ENCODE assay signal across 8 cellular contexts in the genomic region with DNA sequence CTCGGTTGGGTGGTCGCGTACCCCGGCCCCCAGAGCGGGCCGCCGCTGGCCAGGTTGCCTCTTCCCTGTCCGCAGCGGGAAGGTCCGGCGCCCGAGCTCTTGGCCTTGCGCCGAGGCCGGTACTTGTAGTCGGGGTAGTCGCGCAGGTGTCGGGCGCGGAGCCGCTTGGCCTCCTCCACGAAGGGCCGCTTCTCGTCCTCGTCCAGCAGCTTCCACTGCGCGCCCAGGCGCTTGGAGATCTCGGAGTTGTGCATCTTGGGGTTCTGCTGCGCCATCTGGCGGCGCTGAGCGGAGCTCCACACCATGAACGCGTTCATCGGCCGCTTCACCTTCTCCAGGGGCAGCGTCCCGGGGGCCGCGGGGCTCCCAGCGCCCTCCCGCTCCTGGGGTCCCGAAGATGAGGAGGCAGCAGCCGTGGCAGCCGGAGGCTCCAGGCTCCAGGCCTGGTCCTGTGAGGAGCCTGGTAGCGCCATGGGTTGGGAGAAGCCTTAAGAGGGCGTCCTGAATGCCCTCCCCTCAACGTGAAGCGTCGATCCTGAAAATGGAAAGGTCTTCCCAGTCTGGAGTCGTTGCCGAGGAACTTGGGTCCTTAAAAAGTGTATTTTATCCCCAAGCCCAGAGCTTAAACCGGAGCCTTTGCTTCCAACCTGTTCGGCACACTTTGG. TPM values are rescaled to one million over a fixed set of nuclear protein-coding genes. Genes with fewer than 3 reads are reported as not detected.
DNase-seq lines count a peak whose midpoint lies in the region; ATAC-seq and TF ChIP-seq lines count a peak whose summit lies in the region.

No MANE protein-coding gene starts in this region.

- in situ Hi-C loops in ACHN (cut with HindIII; ENCODE audit: low pct_ligation_motif_present, low pct_unique_long_range_greater_than_20kb, low sequenced_read_pairs), result no loop called here

- H3K27me3 ChIP-seq in dorsolateral prefrontal cortex, result no peaks in the 10 kb centered on the region

- DNase-seq in ACHN (peak; percentile 85), dorsolateral prefrontal cortex (peak; percentile 83 to 92 (median 90)), left kidney (ENCODE audit: low read depth, low spot score) (peak; percentile 96)
- peak; percentile 55 to 56 for DNase-seq in activated CD4-positive, alpha-beta T cell treated with anti-CD3 and anti-CD28 coated beads, Interleukin-2, amount 50 U/mL, for 4 hours
- peak; percentile 46 to 62 (median 50) for DNase-seq in stimulated activated CD4-positive, alpha-beta T cell treated with anti-CD3 and anti-CD28 coated beads, Interleukin-12 subunit alpha, Interleukin-12 subunit beta, amount 100 ng/mL, for 48 hours (ENCODE audit: low read depth in 2 of 3, low spot score in 1 of 3)

- H3K4me3 ChIP-seq in dorsolateral prefrontal cortex, result peak overlapping the region; percentile 52 to 89 (median 78)

- peak overlapping the region; percentile 12 to 94 (median 87) for H3K27ac ChIP-seq in dorsolateral prefrontal cortex

- ATAC-seq in HG02798 (IDR thresholded peaks at IDR 0.05; ENCODE audit: poor library complexity, unreplicated experiment), result peak; percentile 50
- ATAC-seq in GM21786 (IDR thresholded peaks at IDR 0.05; ENCODE audit: unreplicated experiment), result no peak
- ATAC-seq in GM18517 (IDR thresholded peaks at IDR 0.05; ENCODE audit: unreplicated experiment), result no peak

- intact Hi-C loops in dorsolateral prefrontal cortex (cut with DNase I), result loop anchor here in 1 of 2 donors (2.0 to 5.0 kb wide), 2 partner anchors 25 to 38 kb away; a partner anchor contains a TSS

- TF ChIP-seq CTCF in dorsolateral prefrontal cortex (IDR thresholded peaks at IDR 0.05 in 54 of 56, conservative IDR thresholded peaks at IDR 0.05 in 2 of 56; ENCODE audit: low read depth in 1 of 56, partially characterized antibody in 56 of 56), result peak; percentile 75 to 97 (median 93)

RNA-seq across cellular contexts. Expression of a gene that starts 0.6 kb away (rescaled TPM):
- 10 to 100 TPM in 27 of 120 experiments, 1 to 10 TPM in 93; 3.6 to 16.6 (median 8.0) TPM for total RNA-seq in dorsolateral prefrontal cortex

RNA-seq across cellular contexts. Expression of a gene that starts 5.7 kb away (rescaled TPM):
- 10 to 100 TPM; 25.1 to 53.7 (median 34.4) TPM for total RNA-seq in dorsolateral prefrontal cortex

RNA-seq across cellular contexts. Expression of a gene that starts 9.9 kb away (rescaled TPM):
- 10 to 100 TPM in 94 of 120 experiments, 1 to 10 TPM in 26; 2.6 to 53.1 (median 15.0) TPM for total RNA-seq in dorsolateral prefrontal cortex

RNA-seq across cellular contexts. Expression of a gene that starts 25.4 kb away (rescaled TPM):
- total RNA-seq in dorsolateral prefrontal cortex, result 100 to 1,000 TPM in 1 of 120 experiments, 10 to 100 TPM in 119; 53.1 to 114 (median 73.7) TPM

RNA-seq across cellular contexts. Expression of a gene that starts 27.6 kb away (rescaled TPM):
- total RNA-seq in dorsolateral prefrontal cortex, result 10 to 100 TPM; 41.4 to 93.2 (median 61.6) TPM
